In the genomic region with DNA sequence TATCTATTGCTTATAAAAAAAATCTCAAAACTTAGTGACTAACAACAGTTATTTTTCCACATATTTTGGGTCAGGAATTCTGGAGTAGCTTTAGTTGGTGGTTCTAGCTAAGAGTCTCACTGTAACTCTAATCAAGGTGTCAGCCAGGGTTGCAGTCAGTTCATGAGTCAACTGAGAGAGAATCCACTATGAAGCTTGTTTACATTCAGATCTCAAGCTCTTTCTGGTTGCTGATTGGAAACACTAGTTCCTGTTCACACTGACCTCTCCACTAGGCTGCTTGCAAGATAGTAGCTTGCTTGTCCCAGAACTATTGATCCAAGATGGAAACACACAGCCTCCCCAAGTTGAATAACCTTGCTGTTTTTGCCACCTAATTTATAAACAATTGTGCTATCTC, we compare ENCODE assay signal across 22 cellular contexts.
"Had no signal": no experiment of that assay in that cellular context is flagged by ENCODE, and none has a peak within 500 bp of the region (broad histone marks: within the 10 kb centered on the region; RNA-seq: fewer than 3 reads in every experiment).

No MANE protein-coding gene starts in this region.

- H3K36me3 ChIP-seq: gastrocnemius medialis, heart right ventricle, neural progenitor cell, pancreas, upper lobe of left lung had no signal

- H3K4me3 ChIP-seq: gastrocnemius medialis, heart right ventricle, neural progenitor cell, pancreas, upper lobe of left lung had no signal

- H3K36me3 Mint-ChIP-seq: activated naive CD8-positive, alpha-beta T cell; brain; naive B cell; neural progenitor cell had no signal

- H3K9ac ChIP-seq: neural progenitor cell had no signal

- H3K27ac Mint-ChIP-seq: activated CD4-positive, alpha-beta T cell treated with anti-CD3 and anti-CD28 coated beads, Interleukin-2, amount 10 ng/mL, durations not matched to agents 7 days and 5 days; activated naive CD8-positive, alpha-beta T cell; activated T-cell treated with anti-CD3 and anti-CD28 coated beads, Interleukin-2, amount 50 U/mL, for 72 hours; brain; naive B cell; neural progenitor cell; stimulated activated naive CD8-positive, alpha-beta T cell treated with anti-CD3 and anti-CD28 coated beads, Interleukin-15, Interleukin-2, amounts not matched to agents 100 ng/mL and 50 ng/mL, for 24 hours had no signal

- H3K4me3 Mint-ChIP-seq: activated CD4-positive, alpha-beta T cell treated with anti-CD3 and anti-CD28 coated beads, Interleukin-2, amount 10 ng/mL, durations not matched to agents 7 days and 5 days; activated naive CD8-positive, alpha-beta T cell; activated T-cell treated with anti-CD3 and anti-CD28 coated beads, Interleukin-2, amount 50 U/mL, for 72 hours; brain; central memory CD8-positive, alpha-beta T cell; naive B cell; neural progenitor cell; stimulated activated naive CD8-positive, alpha-beta T cell treated with anti-CD3 and anti-CD28 coated beads, Interleukin-15, Interleukin-2, amounts not matched to agents 100 ng/mL and 50 ng/mL, for 24 hours had no signal

- H3K27me3 Mint-ChIP-seq: activated CD4-positive, alpha-beta T cell treated with anti-CD3 and anti-CD28 coated beads, Interleukin-2, amount 10 ng/mL, durations not matched to agents 7 days and 5 days; activated naive CD8-positive, alpha-beta T cell; brain; naive B cell had no signal

- H3K27ac ChIP-seq: gastrocnemius medialis, heart right ventricle, neural progenitor cell, pancreas, upper lobe of left lung had no signal

- H3K4me1 ChIP-seq: gastrocnemius medialis, heart right ventricle, neural progenitor cell, pancreas, upper lobe of left lung had no signal

- H3K9me3 Mint-ChIP-seq: activated CD4-positive, alpha-beta T cell treated with anti-CD3 and anti-CD28 coated beads, Interleukin-2, amount 10 ng/mL, durations not matched to agents 7 days and 5 days; naive B cell; neural progenitor cell; stimulated activated naive CD8-positive, alpha-beta T cell treated with anti-CD3 and anti-CD28 coated beads, Interleukin-15, Interleukin-2, amounts not matched to agents 100 ng/mL and 50 ng/mL, for 24 hours had no signal

- FAIRE-seq: endothelial cell of umbilical vein, pancreas had no signal

- H3K27me3 ChIP-seq: gastrocnemius medialis, heart right ventricle, neural progenitor cell, upper lobe of left lung had no signal

- ATAC-seq: activated T-cell treated with anti-CD3 and anti-CD28 coated beads, Interleukin-2, amount 50 U/mL, for 72 hours; gastrocnemius medialis; heart right ventricle; left lobe of liver; pancreas; sciatic nerve had no signal

- H3K4me1 Mint-ChIP-seq: activated CD4-positive, alpha-beta T cell treated with anti-CD3 and anti-CD28 coated beads, Interleukin-2, amount 10 ng/mL, durations not matched to agents 7 days and 5 days; brain; central memory CD8-positive, alpha-beta T cell; naive B cell; neural progenitor cell had no signal

- H2AFZ ChIP-seq: neural progenitor cell had no signal

- DNase-seq: activated CD4-positive, alpha-beta T cell treated with anti-CD3 and anti-CD28 coated beads, Interleukin-2, amount 10 ng/mL, durations not matched to agents 7 days and 5 days; activated CD4-positive, CD25-positive, alpha-beta regulatory T cell; activated CD8-positive, alpha-beta memory T cell treated with anti-CD3 and anti-CD28 coated beads, Interleukin-2, amount 50 U/mL, for 48 hours; activated gamma-delta T cell; activated T-cell treated with anti-CD3 and anti-CD28 coated beads, Interleukin-2, amount 50 U/mL, for 72 hours; amygdala; cortex of kidney; effector CD4-positive, alpha-beta T cell; gastrocnemius medialis; heart right ventricle; islet precursor cell; naive B cell; pancreas; upper lobe of left lung had no signal

- H3K9me3 ChIP-seq: gastrocnemius medialis, heart right ventricle, pancreas, upper lobe of left lung had no signal

- H3K4me2 ChIP-seq: neural progenitor cell had no signal
